8 cellular contexts compared by ENCODE assay signal in genomic region chr11:47395225-47396048, GRCh38. TPM values are rescaled to one million over a fixed set of nuclear protein-coding genes. Genes with fewer than 3 reads are reported as not detected.
A peak's percentile ranks its signal among the peaks of the same experiment; 100 is the strongest.
DNase-seq lines count a peak whose midpoint lies in the region; ATAC-seq and TF ChIP-seq lines count a peak whose summit lies in the region.
"Had no signal": no experiment of that assay in that cellular context is flagged by ENCODE, and none has a peak within 500 bp of the region (broad histone marks: within the 10 kb centered on the region; RNA-seq: fewer than 3 reads in every experiment).

No MANE protein-coding gene starts in this region.

- no peak for DNase-seq in T-helper 2 cell treated with Interferon-gamma antibody and Interleukin-4, amounts not matched to agents 5 μg/mL and 100 μg/mL, for 36 hours (ENCODE audit: low spot score)
- DNase-seq in T-helper 2 cell (no peak), endothelial cell (ENCODE audit: low spot score) (no peak), GM13977 (ENCODE audit: low spot score) (no peak)
- DNase-seq: NCI-H1092 had no signal

- no peaks in the 10 kb centered on the region for H3K27me3 Mint-ChIP-seq in T-helper 2 cell treated with Interferon-gamma antibody and Interleukin-4, amounts not matched to agents 5 μg/mL and 100 μg/mL, for 36 hours (ENCODE audit: low read depth)
- H3K27me3 Mint-ChIP-seq in endothelial cell (ENCODE audit: unreplicated experiment): peaks cover 5% of the 10 kb centered on the region

- H3K36me3 Mint-ChIP-seq in T-helper 2 cell treated with Interferon-gamma antibody and Interleukin-4, amounts not matched to agents 5 μg/mL and 100 μg/mL, for 36 hours (ENCODE audit: low read depth): no peaks in the 10 kb centered on the region
- no peaks in the 10 kb centered on the region for H3K36me3 Mint-ChIP-seq in endothelial cell (ENCODE audit: low read depth, unreplicated experiment)

- no peak for ATAC-seq in HG02938 (IDR thresholded peaks at IDR 0.05; ENCODE audit: unreplicated experiment)
- ATAC-seq: A549 had no signal

- in situ Hi-C loops in GM13977 (cut with MboI; ENCODE audit: low pct_unique_long_range_greater_than_20kb, low sequenced_read_pairs, unreplicated experiment): no loop called here

- TF ChIP-seq CTCF in endothelial cell (IDR thresholded peaks at IDR 0.05; ENCODE audit: unreplicated experiment) (no peak), GM13977 (IDR thresholded peaks at IDR 0.05; ENCODE audit: extremely low read depth, insufficient read depth, missing control alignments) (no peak)

- H3K27ac ChIP-seq in temporal lobe (ENCODE audit: low read depth, low read length): peak overlapping the region; percentile 82

- no peaks in the 10 kb centered on the region for H3K9me3 Mint-ChIP-seq in T-helper 2 cell treated with Interferon-gamma antibody and Interleukin-4, amounts not matched to agents 5 μg/mL and 100 μg/mL, for 36 hours
- H3K9me3 Mint-ChIP-seq in endothelial cell (ENCODE audit: unreplicated experiment): no peaks in the 10 kb centered on the region

- H3K4me3 Mint-ChIP-seq in T-helper 2 cell treated with Interferon-gamma antibody and Interleukin-4, amounts not matched to agents 5 μg/mL and 100 μg/mL, for 36 hours: peak overlapping the region; percentile 34
- no peak overlapping the region for H3K4me3 Mint-ChIP-seq in endothelial cell (ENCODE audit: unreplicated experiment)

- peak overlapping the region; percentile 92 for H3K27ac Mint-ChIP-seq in T-helper 2 cell treated with Interferon-gamma antibody and Interleukin-4, amounts not matched to agents 5 μg/mL and 100 μg/mL, for 36 hours
- H3K27ac Mint-ChIP-seq in endothelial cell (ENCODE audit: unreplicated experiment): peak overlapping the region; percentile 83

- peaks cover 24% of the 10 kb centered on the region for H3K4me1 Mint-ChIP-seq in T-helper 2 cell treated with Interferon-gamma antibody and Interleukin-4, amounts not matched to agents 5 μg/mL and 100 μg/mL, for 36 hours (ENCODE audit: low read depth)
- H3K4me1 Mint-ChIP-seq in endothelial cell (ENCODE audit: unreplicated experiment): peaks cover 29% of the 10 kb centered on the region

RNA-seq across cellular contexts. Expression of gene SLC39A13, which starts 13.0 kb away (rescaled TPM):
- 40.9 TPM for total RNA-seq in endothelial cell (ENCODE audit: unreplicated experiment)
- total RNA-seq in temporal lobe: 9.3 TPM

RNA-seq across cellular contexts. Expression of gene SPI1, which starts 17.1 kb away (rescaled TPM):
- total RNA-seq in endothelial cell (ENCODE audit: unreplicated experiment): not detected
- 1.7 TPM for total RNA-seq in temporal lobe

RNA-seq across cellular contexts. Expression of gene PSMC3, which starts 30.8 kb away (rescaled TPM):
- total RNA-seq in endothelial cell (ENCODE audit: unreplicated experiment) (127 TPM), temporal lobe (90.2 TPM)

RNA-seq across cellular contexts. Expression of gene MYBPC3, which starts 42.9 kb away (rescaled TPM):
- total RNA-seq in endothelial cell (ENCODE audit: unreplicated experiment): not detected
- not detected for total RNA-seq in temporal lobe

RNA-seq across cellular contexts. Expression of gene RAPSN, which starts 53.5 kb away (rescaled TPM):
- 0.95 TPM for total RNA-seq in endothelial cell (ENCODE audit: unreplicated experiment)
- not detected for total RNA-seq in temporal lobe
